Comparison of ENCODE assay signal across 8 cellular contexts in the genomic region with DNA sequence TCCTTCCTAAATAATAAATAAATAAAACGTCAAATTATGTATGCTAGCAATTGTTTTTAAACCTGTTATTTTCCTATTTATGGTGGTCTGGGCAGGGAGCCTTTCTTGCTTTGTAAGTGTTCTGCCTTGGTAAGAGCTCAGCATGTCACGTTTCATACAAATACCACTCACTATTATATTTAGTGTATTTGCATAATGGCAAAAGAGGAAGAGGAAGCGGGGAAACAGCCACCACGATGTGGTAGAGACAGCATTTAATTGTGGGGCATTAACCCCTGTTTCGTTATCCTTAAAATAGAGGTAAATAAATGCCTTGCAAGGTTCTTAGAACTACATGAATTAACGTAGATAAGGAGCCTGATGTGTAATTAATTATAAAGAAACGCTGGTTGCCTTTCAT. TPM values are rescaled to one million over a fixed set of nuclear protein-coding genes. Genes with fewer than 3 reads are reported as not detected.
DNase-seq lines count a peak whose midpoint lies in the region; ATAC-seq, FAIRE-seq and TF ChIP-seq lines count a peak whose summit lies in the region.

No MANE protein-coding gene starts in this region.

- no peak for TF ChIP-seq RAD21 in HepG2 (CRISPR knock-in tag; IDR thresholded peaks at IDR 0.05)

- H3K4me1 ChIP-seq in right lobe of liver: peaks cover 0 to 22% (median 3%) of the 10 kb centered on the region in 4 donors
- peaks cover 19% of the 10 kb centered on the region for H3K4me1 ChIP-seq in HepG2 (ENCODE audit: insufficient read depth, low read length)
- H3K4me1 ChIP-seq in PC-9 (replicated peaks; ENCODE audit: insufficient read depth): peaks cover 19% of the 10 kb centered on the region
- H3K4me1 ChIP-seq in neuron (ENCODE audit: insufficient read depth, low read length): peaks cover 19% of the 10 kb centered on the region

- intact Hi-C loops in right lobe of liver (cut with DNase I) (loop anchor here in 1 of 2 donors (10.0 kb wide), 1 partner anchor 46 kb away; a partner anchor contains a TSS), HepG2 (cut with micrococcal nuclease; ENCODE audit: unreplicated experiment) (no loop called here), PC-9 (cut with micrococcal nuclease; ENCODE audit: unreplicated experiment) (no loop called here)

- no peak for TF ChIP-seq EP300 in HepG2 (IDR thresholded peaks at IDR 0.05; ENCODE audit: low read depth in 2 of 2, low read length in 2 of 2)
- no peak for TF ChIP-seq EP300 in HepG2 (CRISPR knock-in tag; IDR thresholded peaks at IDR 0.05; ENCODE audit: borderline replicate concordance)

- BruUV-seq in HepG2 (replicated peaks; lab: Mats Ljungman, UMichigan): no TSS peak
- BruUV-seq in PC-9 (replicated peaks; lab: Mats Ljungman, UMichigan): no TSS peak

- H4K20me1 ChIP-seq in HepG2 (ENCODE audit: insufficient read depth, low read length) (no peaks in the 10 kb centered on the region), PC-9 (ENCODE audit: insufficient read depth) (peaks cover 9% of the 10 kb centered on the region; the same call in 1 of the 2 replicates)

- TF ChIP-seq POLR2A in right lobe of liver (IDR thresholded peaks at IDR 0.05) (no peak), HepG2 (IDR thresholded peaks at IDR 0.05; ENCODE audit: insufficient read depth in 1 of 2, low read depth in 2 of 2, low read length in 2 of 2) (no peak)

- in situ Hi-C loops in HepG2 (cut with HindIII; ENCODE audit: extremely low pct_ligation_motif_present, low pct_unique_long_range_greater_than_20kb): no loop called here

- H3K9me3 ChIP-seq in right lobe of liver (no peaks in the 10 kb centered on the region), HepG2 (ENCODE audit: low read length) (no peaks in the 10 kb centered on the region), PC-9 (ENCODE audit: insufficient read depth, low read depth) (no peaks in the 10 kb centered on the region), neuron (ENCODE audit: low read length) (no peaks in the 10 kb centered on the region)

- no peaks in the 10 kb centered on the region for H3K9me2 ChIP-seq in PC-9 (ENCODE audit: insufficient read depth)

- no peaks in the 10 kb centered on the region for H3K27me3 ChIP-seq in right lobe of liver
- H3K27me3 ChIP-seq in HepG2 (ENCODE audit: control insufficient read depth in 1 of 2, insufficient read depth in 2 of 2, low read length in 2 of 2): peaks cover 2 to 28% of the 10 kb centered on the region in 2 experiments
- H3K27me3 ChIP-seq in PC-9 (ENCODE audit: insufficient read depth, low read depth): no peaks in the 10 kb centered on the region
- no peaks in the 10 kb centered on the region for H3K27me3 ChIP-seq in neuron (ENCODE audit: insufficient read depth, low read length)

- peaks cover 11% of the 10 kb centered on the region for H3F3A ChIP-seq in PC-9 (ENCODE audit: insufficient read depth, low read depth)

- DNase-seq in right lobe of liver (no peak), HepG2 (ENCODE audit: low spot score) (no peak), PC-9 (no peak), NCI-H774 (lab: John Stamatoyannopoulos, UW) (no peak), EL (no peak)
- no peak for DNase-seq in activated effector memory CD4-positive, alpha-beta T cell treated with Interleukin-2 at 50 U/mL for 16 hours

- CTCF ChIA-PET in HepG2 (lab: Yijun Ruan, JAX; ENCODE audit: low intra/inter-chr PET ratio, low total read pairs): no interaction called here
- CTCF ChIA-PET in PC-9 (lab: Charles Lee): no interaction called here

- peaks cover 0 to 17% (median 3%) of the 10 kb centered on the region in 4 donors for H3K36me3 ChIP-seq in right lobe of liver
- H3K36me3 ChIP-seq in HepG2 (replicated peaks in 1 of 2; ENCODE audit: control insufficient read depth in 1 of 2, insufficient read depth in 2 of 2, low read length in 2 of 2): no peaks in the 10 kb centered on the region; a peak in 1 of 5 replicates
- H3K36me3 ChIP-seq in PC-9 (ENCODE audit: low read depth): peaks cover 10% of the 10 kb centered on the region; the same call in 1 of the 2 replicates
- H3K36me3 ChIP-seq in neuron (ENCODE audit: insufficient read depth, low read length): peaks cover 13% of the 10 kb centered on the region

- H3K4me3 ChIP-seq in right lobe of liver (peak overlapping the region in 2 of 3 donors; percentile 85 to 91), HepG2 (replicated peaks in 1 of 3; ENCODE audit: insufficient read depth in 1 of 3, low read depth in 2 of 3, low read length in 3 of 3) (no peak overlapping the region), PC-9 (no peak overlapping the region), neuron (ENCODE audit: low read length) (peak overlapping the region; percentile 69)

- no peak for FAIRE-seq in HepG2 (lab: Jason Lieb, UNC)

- no peak for ATAC-seq in right lobe of liver
- no peak for ATAC-seq in HepG2
- ATAC-seq in HG03039 (IDR thresholded peaks at IDR 0.05; ENCODE audit: unreplicated experiment): peak; percentile 36

- WGBS in right lobe of liver (ENCODE audit: insufficient coverage, low coverage, low lambda C conversion rate, missing lambda C conversion rate): 50% methylated on average over 7 of the region's 7 CpGs
- WGBS in HepG2 (ENCODE audit: low lambda C conversion rate): 79% methylated on average over 7 of the region's 7 CpGs

- H2AFZ ChIP-seq in HepG2 (ENCODE audit: low read length) (no peak overlapping the region), PC-9 (no peak overlapping the region), neuron (ENCODE audit: low read depth, low read length) (no peak overlapping the region)

- H3K79me2 ChIP-seq in HepG2 (ENCODE audit: insufficient read depth, low read length) (no peaks in the 10 kb centered on the region), PC-9 (ENCODE audit: low read depth) (peaks cover 39% of the 10 kb centered on the region)

- POLR2A ChIA-PET in HepG2 (lab: Yijun Ruan, JAX): no interaction called here
- POLR2A ChIA-PET in PC-9 (lab: Charles Lee; ENCODE audit: unreplicated experiment): no interaction called here

- no peak overlapping the region for H3K9ac ChIP-seq in HepG2 (ENCODE audit: insufficient read depth, low read depth, low read length)

- no peak overlapping the region for H3K27ac ChIP-seq in right lobe of liver
- H3K27ac ChIP-seq in HepG2 (ENCODE audit: extremely low read length, insufficient read depth, low read length): no peak overlapping the region
- H3K27ac ChIP-seq in PC-9: no peak overlapping the region

- TF ChIP-seq CTCF in right lobe of liver (IDR thresholded peaks at IDR 0.05) (no peak), HepG2 (CRISPR knock-in tag; IDR thresholded peaks at IDR 0.05) (no peak), PC-9 (conservative IDR thresholded peaks at IDR 0.05) (no peak)

- H3K4me2 ChIP-seq in HepG2 (ENCODE audit: low read depth, low read length) (no peak overlapping the region), PC-9 (peak overlapping the region; percentile 89; the same call in 1 of the 2 replicates)

RNA-seq across cellular contexts. Expression of a gene that starts 2.0 kb away (rescaled TPM):
- total RNA-seq in right lobe of liver (10 to 100 TPM; 22.5 to 52.0 (median 39.6) TPM), HepG2 (2016; rRNA removed; fragmentation: Illumina TruSeq; extraction: Trizol) (5.4 and 7.6 TPM in 2 replicates), PC-9 (2021) (33.7 and 35.4 TPM in 2 replicates)
- 2.0 and 2.1 TPM in 2 replicates for total RNA-seq in HepG2 (2016; cell fraction: cytosol; rRNA removed; fragmentation: Illumina TruSeq; extraction: Trizol; ENCODE audit: low read depth)
- total RNA-seq in HepG2 (2016; cell fraction: insoluble cytoplasmic fraction; rRNA removed; fragmentation: Illumina TruSeq; extraction: Trizol): 5.5 and 7.4 TPM in 2 replicates
- 2.3 and 3.2 TPM in 2 replicates for total RNA-seq in HepG2 (2016; cell fraction: membrane; rRNA removed; fragmentation: Illumina TruSeq; extraction: Trizol)
- total RNA-seq in HepG2 (2016; cell fraction: nucleus; rRNA removed; fragmentation: Illumina TruSeq; extraction: Trizol): 1.9 and 3.0 TPM in 2 replicates
- polyA plus RNA-seq in HepG2 (2011; rRNA removed): 0.82 and 1.4 TPM in 2 replicates
- polyA plus RNA-seq in HepG2 (2011; cell fraction: cytosol; rRNA removed): 0.78 and 1.9 TPM in 2 replicates
- polyA plus RNA-seq in HepG2 (2011; cell fraction: nucleus; rRNA removed): 0.29 and 0.42 TPM in 2 replicates
- 0.99 and 1.1 TPM in 2 replicates for polyA plus RNA-seq in HepG2 (2012)
- 2.0 and 3.1 TPM in 2 replicates for polyA plus RNA-seq in HepG2 (2016; cell fraction: cytosol; fragmentation: Illumina TruSeq; extraction: Trizol; ENCODE audit: low read depth)
- polyA plus RNA-seq in HepG2 (2016; cell fraction: insoluble cytoplasmic fraction; fragmentation: Illumina TruSeq; extraction: Trizol; ENCODE audit: low read depth): 9.1 and 11.4 TPM in 2 replicates
- 3.2 and 4.1 TPM in 2 replicates for polyA plus RNA-seq in HepG2 (2016; cell fraction: membrane; fragmentation: Illumina TruSeq; extraction: Trizol; ENCODE audit: low read depth)
- polyA plus RNA-seq in HepG2 (2016; cell fraction: nucleus; fragmentation: Illumina TruSeq; extraction: Trizol; ENCODE audit: insufficient read depth, low read depth): 2.5 and 4.0 TPM in 2 replicates
- 1.0 TPM in 1 of 2 replicates, not detected in the other for polyA minus RNA-seq in HepG2 (2011; rRNA and poly(A)+ RNA removed; ENCODE audit: low replicate concordance)
- polyA minus RNA-seq in HepG2 (2011; cell fraction: cytosol; rRNA and poly(A)+ RNA removed): not detected in 2 replicates
- polyA minus RNA-seq in HepG2 (2011; cell fraction: nucleus; rRNA and poly(A)+ RNA removed): 0.77 TPM in 1 of 2 replicates, not detected in the other

RNA-seq across cellular contexts. Expression of a gene that starts 42.5 kb away (rescaled TPM):
- 10 to 100 TPM; 17.0 to 68.0 (median 34.0) TPM for total RNA-seq in right lobe of liver
- 36.7 and 38.3 TPM in 2 replicates for total RNA-seq in HepG2 (2016; rRNA removed; fragmentation: Illumina TruSeq; extraction: Trizol)
- 45.7 and 61.3 TPM in 2 replicates for total RNA-seq in HepG2 (2016; cell fraction: cytosol; rRNA removed; fragmentation: Illumina TruSeq; extraction: Trizol; ENCODE audit: low read depth)
- total RNA-seq in HepG2 (2016; cell fraction: insoluble cytoplasmic fraction; rRNA removed; fragmentation: Illumina TruSeq; extraction: Trizol): 37.3 and 38.7 TPM in 2 replicates
- total RNA-seq in HepG2 (2016; cell fraction: membrane; rRNA removed; fragmentation: Illumina TruSeq; extraction: Trizol): 33.6 and 33.7 TPM in 2 replicates
- 34.9 and 38.2 TPM in 2 replicates for total RNA-seq in HepG2 (2016; cell fraction: nucleus; rRNA removed; fragmentation: Illumina TruSeq; extraction: Trizol)
- 35.2 and 36.4 TPM in 2 replicates for polyA plus RNA-seq in HepG2 (2011; rRNA removed)
- 21.6 and 24.9 TPM in 2 replicates for polyA plus RNA-seq in HepG2 (2011; cell fraction: cytosol; rRNA removed)
- 28.2 and 29.2 TPM in 2 replicates for polyA plus RNA-seq in HepG2 (2011; cell fraction: nucleus; rRNA removed)
- 26.4 and 35.4 TPM in 2 replicates for polyA plus RNA-seq in HepG2 (2012)
- polyA plus RNA-seq in HepG2 (2016; cell fraction: cytosol; fragmentation: Illumina TruSeq; extraction: Trizol; ENCODE audit: low read depth): 7.0 and 8.2 TPM in 2 replicates
- 42.5 and 47.8 TPM in 2 replicates for polyA plus RNA-seq in HepG2 (2016; cell fraction: insoluble cytoplasmic fraction; fragmentation: Illumina TruSeq; extraction: Trizol; ENCODE audit: low read depth)
- 24.4 and 27.4 TPM in 2 replicates for polyA plus RNA-seq in HepG2 (2016; cell fraction: membrane; fragmentation: Illumina TruSeq; extraction: Trizol; ENCODE audit: low read depth)
- polyA plus RNA-seq in HepG2 (2016; cell fraction: nucleus; fragmentation: Illumina TruSeq; extraction: Trizol; ENCODE audit: insufficient read depth, low read depth): 43.8 and 46.7 TPM in 2 replicates
- polyA minus RNA-seq in HepG2 (2011; rRNA and poly(A)+ RNA removed; ENCODE audit: low replicate concordance): 30.4 and 52.2 TPM in 2 replicates
- polyA minus RNA-seq in HepG2 (2011; cell fraction: cytosol; rRNA and poly(A)+ RNA removed): 23.2 and 35.8 TPM in 2 replicates
- 70.3 and 84.2 TPM in 2 replicates for polyA minus RNA-seq in HepG2 (2011; cell fraction: nucleus; rRNA and poly(A)+ RNA removed)
- 32.0 and 39.6 TPM in 2 replicates for total RNA-seq in PC-9 (2021)

Comparison
In these comparisons a context has a peak if more than half of its experiments do, and no peak if none do; other contexts are left out.
1. H3K4me3 ChIP-seq: peak in right lobe of liver (2 of 3) and neuron (single experiment); none in HepG2 (0 of 3) and PC-9 (single experiment).